ENCODE assay signal across 23 cellular contexts in the genomic region with DNA sequence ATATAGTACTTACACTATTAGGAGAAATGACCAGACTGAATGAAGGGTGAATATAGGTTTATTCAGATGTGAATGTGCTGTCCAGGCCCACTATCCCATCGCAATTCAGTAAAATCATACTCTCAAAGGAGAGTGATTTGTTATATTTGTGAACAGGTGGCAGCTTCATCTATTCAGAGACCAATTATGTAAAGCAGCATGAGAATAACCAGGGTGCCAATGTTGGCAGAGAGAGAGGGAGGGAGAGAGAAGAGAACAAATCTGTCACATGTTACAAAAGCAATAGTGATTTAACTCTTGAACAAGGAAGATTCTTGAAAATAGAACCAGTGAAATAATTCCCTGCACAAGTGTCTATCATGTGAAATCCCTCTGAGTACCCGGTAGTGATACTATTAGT.
"Had no signal": no experiment of that assay in that cellular context is flagged by ENCODE, and none has a peak within 500 bp of the region (broad histone marks: within the 10 kb centered on the region; RNA-seq: fewer than 3 reads in every experiment).

No MANE protein-coding gene starts in this region.

- H3K27me3 Mint-ChIP-seq: activated CD4-positive, alpha-beta T cell treated with anti-CD3 and anti-CD28 coated beads, Interleukin-2, amount 10 ng/mL, durations not matched to agents 7 days and 5 days; activated CD8-positive, alpha-beta memory T cell treated with anti-CD3 and anti-CD28 coated beads, Interleukin-2, amount 10 ng/mL, durations not matched to agents 7 days and 5 days; activated CD8-positive, alpha-beta T cell treated with anti-CD3 and anti-CD28 coated beads for 36 hours; activated naive CD8-positive, alpha-beta T cell treated with anti-CD3 and anti-CD28 coated beads, Interleukin-2, amount 50 U/mL, for 24 hours; naive thymus-derived CD4-positive, alpha-beta T cell; stimulated activated naive CD8-positive, alpha-beta T cell treated with anti-CD3 and anti-CD28 coated beads, Interleukin-15, Interleukin-2, amounts not matched to agents 100 ng/mL and 50 ng/mL, for 24 hours had no signal

- H3K9me3 Mint-ChIP-seq: activated CD4-positive, alpha-beta T cell treated with anti-CD3 and anti-CD28 coated beads, Interleukin-2, amount 10 ng/mL, durations not matched to agents 7 days and 5 days; activated naive CD8-positive, alpha-beta T cell treated with anti-CD3 and anti-CD28 coated beads, Interleukin-2, amount 50 U/mL, for 24 hours; neural crest cell; stimulated activated naive CD8-positive, alpha-beta T cell treated with anti-CD3 and anti-CD28 coated beads, Interleukin-15, Interleukin-2, amounts not matched to agents 100 ng/mL and 50 ng/mL, for 24 hours had no signal

- ATAC-seq: activated CD8-positive, alpha-beta memory T cell treated with anti-CD3 and anti-CD28 coated beads, Interleukin-2, amount 10 ng/mL, durations not matched to agents 7 days and 5 days; activated CD8-positive, alpha-beta T cell treated with anti-CD3 and anti-CD28 coated beads for 36 hours; activated naive CD8-positive, alpha-beta T cell treated with anti-CD3 and anti-CD28 coated beads, Interleukin-2, amount 50 U/mL, for 24 hours; body of pancreas; esophagus mucosa; naive thymus-derived CD4-positive, alpha-beta T cell; right lobe of liver; upper lobe of right lung had no signal

- H3K27ac Mint-ChIP-seq: activated CD4-positive, alpha-beta T cell treated with anti-CD3 and anti-CD28 coated beads, Interleukin-2, amount 10 ng/mL, durations not matched to agents 7 days and 5 days; activated CD8-positive, alpha-beta memory T cell treated with anti-CD3 and anti-CD28 coated beads, Interleukin-2, amount 10 ng/mL, durations not matched to agents 7 days and 5 days; activated CD8-positive, alpha-beta T cell treated with anti-CD3 and anti-CD28 coated beads for 36 hours; activated naive CD8-positive, alpha-beta T cell treated with anti-CD3 and anti-CD28 coated beads, Interleukin-2, amount 50 U/mL, for 24 hours; naive thymus-derived CD4-positive, alpha-beta T cell; stimulated activated naive CD8-positive, alpha-beta T cell treated with anti-CD3 and anti-CD28 coated beads, Interleukin-15, Interleukin-2, amounts not matched to agents 100 ng/mL and 50 ng/mL, for 24 hours had no signal

- H3K36me3 Mint-ChIP-seq: activated CD8-positive, alpha-beta memory T cell treated with anti-CD3 and anti-CD28 coated beads, Interleukin-2, amount 10 ng/mL, durations not matched to agents 7 days and 5 days; naive thymus-derived CD4-positive, alpha-beta T cell had no signal

- DNase-seq: activated CD4-positive, alpha-beta T cell treated with anti-CD3 and anti-CD28 coated beads, Interleukin-2, amount 10 ng/mL, durations not matched to agents 7 days and 5 days; activated CD4-positive, CD25-positive, alpha-beta regulatory T cell treated with anti-CD3 and anti-CD28 coated beads, Interleukin-2, amount 50 U/mL, for 72 hours; activated CD8-positive, alpha-beta memory T cell treated with anti-CD3 and anti-CD28 coated beads, Interleukin-2, amount 10 ng/mL, durations not matched to agents 7 days and 5 days; activated CD8-positive, alpha-beta T cell treated with anti-CD3 and anti-CD28 coated beads for 36 hours; activated effector memory CD4-positive, alpha-beta T cell treated with anti-CD3 and anti-CD28 coated beads, Interleukin-2, amount 50 U/mL, for 16 hours; activated naive CD4-positive, alpha-beta T cell treated with anti-CD3 and anti-CD28 coated beads, Interleukin-2, amount 50 U/mL, for 16 hours; activated naive CD8-positive, alpha-beta T cell treated with anti-CD3 and anti-CD28 coated beads, Interleukin-2, amount 50 U/mL, for 24 hours; activated T-cell treated with anti-CD3 and anti-CD28 coated beads for 4 hours; body of pancreas; effector memory CD4-positive, alpha-beta T cell; foreskin melanocyte; left ventricle myocardium inferior; naive thymus-derived CD4-positive, alpha-beta T cell; occipital lobe; posterior cingulate gyrus; right lobe of liver; stimulated activated CD4-positive, alpha-beta T cell treated with anti-CD3 and anti-CD28 coated beads, Interleukin-1b, Interleukin-23, amount 100 ng/mL, for 48 hours; thyroid gland; upper lobe of right lung; WERI-Rb-1 had no signal

- H3K4me3 Mint-ChIP-seq: activated CD4-positive, alpha-beta T cell treated with anti-CD3 and anti-CD28 coated beads, Interleukin-2, amount 10 ng/mL, durations not matched to agents 7 days and 5 days; activated CD8-positive, alpha-beta memory T cell treated with anti-CD3 and anti-CD28 coated beads, Interleukin-2, amount 10 ng/mL, durations not matched to agents 7 days and 5 days; activated CD8-positive, alpha-beta T cell treated with anti-CD3 and anti-CD28 coated beads for 36 hours; activated naive CD8-positive, alpha-beta T cell treated with anti-CD3 and anti-CD28 coated beads, Interleukin-2, amount 50 U/mL, for 24 hours; naive thymus-derived CD4-positive, alpha-beta T cell; neural crest cell; stimulated activated naive CD8-positive, alpha-beta T cell treated with anti-CD3 and anti-CD28 coated beads, Interleukin-15, Interleukin-2, amounts not matched to agents 100 ng/mL and 50 ng/mL, for 24 hours had no signal

- H3K4me1 Mint-ChIP-seq: activated CD4-positive, alpha-beta T cell treated with anti-CD3 and anti-CD28 coated beads, Interleukin-2, amount 10 ng/mL, durations not matched to agents 7 days and 5 days; activated CD8-positive, alpha-beta memory T cell treated with anti-CD3 and anti-CD28 coated beads, Interleukin-2, amount 10 ng/mL, durations not matched to agents 7 days and 5 days; activated naive CD8-positive, alpha-beta T cell treated with anti-CD3 and anti-CD28 coated beads, Interleukin-2, amount 50 U/mL, for 24 hours; naive thymus-derived CD4-positive, alpha-beta T cell; neural crest cell had no signal
